In the genomic region with DNA sequence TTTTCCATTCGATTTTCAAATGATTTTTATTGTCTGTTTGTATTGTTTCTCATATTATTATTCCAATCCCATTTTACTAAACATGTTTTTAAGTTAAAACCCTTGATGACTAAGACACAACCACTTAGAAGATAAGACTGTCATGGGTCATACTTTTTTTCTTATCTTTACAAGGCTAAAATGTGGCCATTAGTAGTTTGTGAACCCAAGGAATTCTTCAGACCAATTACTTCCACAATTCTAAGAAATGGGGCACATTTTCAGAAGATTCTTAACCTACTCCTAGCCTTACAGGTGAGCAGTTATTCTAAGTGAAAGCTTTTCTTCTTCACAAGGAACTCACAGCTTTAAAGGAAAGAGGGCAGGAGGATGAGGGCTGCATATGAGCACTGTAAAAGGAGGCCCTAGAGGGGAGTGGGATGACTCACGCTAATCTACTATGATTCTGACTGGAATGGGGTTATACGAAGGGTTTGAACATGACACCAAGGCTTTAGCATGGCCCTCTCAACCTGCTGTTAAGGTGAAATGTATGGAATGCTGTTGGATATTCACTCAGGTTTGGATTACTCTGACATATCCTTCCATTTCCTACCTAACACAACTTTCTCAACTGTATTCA, we compare ENCODE assay signal across 1 cellular context.
A peak's percentile ranks its signal among the peaks of the same experiment; 100 is the strongest.
TF ChIP-seq lines count a peak whose summit lies in the region.

No MANE protein-coding gene starts in this region.

TF ChIP-seq in K562, 482 proteins besides CTCF, POLR2A, EP300 and RAD21 (continued from another document):
- TF ChIP-seq, protein P1, sequence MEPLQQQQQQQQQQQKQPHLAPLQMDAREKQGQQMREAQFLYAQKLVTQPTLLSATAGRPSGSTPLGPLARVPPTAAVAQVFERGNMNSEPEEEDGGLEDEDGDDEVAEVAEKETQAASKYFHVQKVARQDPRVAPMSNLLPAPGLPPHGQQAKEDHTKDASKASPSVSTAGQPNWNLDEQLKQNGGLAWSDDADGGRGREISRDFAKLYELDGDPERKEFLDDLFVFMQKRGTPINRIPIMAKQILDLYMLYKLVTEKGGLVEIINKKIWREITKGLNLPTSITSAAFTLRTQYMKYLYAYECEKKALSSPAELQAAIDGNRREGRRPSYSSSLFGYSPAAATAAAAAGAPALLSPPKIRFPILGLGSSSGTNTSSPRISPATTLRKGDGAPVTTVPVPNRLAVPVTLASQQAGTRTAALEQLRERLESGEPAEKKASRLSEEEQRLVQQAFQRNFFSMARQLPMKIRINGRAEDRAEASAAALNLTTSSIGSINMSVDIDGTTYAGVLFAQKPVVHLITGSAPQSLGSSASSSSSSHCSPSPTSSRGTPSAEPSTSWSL (CRISPR knock-in tag; IDR thresholded peaks at IDR 0.05; ENCODE audit: borderline replicate concordance), result no peak
- no peak for TF ChIP-seq ZBTB8A (IDR thresholded peaks at IDR 0.05; ENCODE audit: partially characterized antibody)
- TF ChIP-seq ZKSCAN1 (IDR thresholded peaks at IDR 0.05; ENCODE audit: low read depth, low read length), result no peak
- peak; percentile 50 for TF ChIP-seq NCOR1 (IDR thresholded peaks at IDR 0.05)
- no peak for TF ChIP-seq SP1 (CRISPR knock-in tag; IDR thresholded peaks at IDR 0.05)
- no peak for TF ChIP-seq ETS2 (tag; IDR thresholded peaks at IDR 0.05; ENCODE audit: borderline replicate concordance, poor library complexity, severe bottlenecking)
- TF ChIP-seq, protein P2, sequence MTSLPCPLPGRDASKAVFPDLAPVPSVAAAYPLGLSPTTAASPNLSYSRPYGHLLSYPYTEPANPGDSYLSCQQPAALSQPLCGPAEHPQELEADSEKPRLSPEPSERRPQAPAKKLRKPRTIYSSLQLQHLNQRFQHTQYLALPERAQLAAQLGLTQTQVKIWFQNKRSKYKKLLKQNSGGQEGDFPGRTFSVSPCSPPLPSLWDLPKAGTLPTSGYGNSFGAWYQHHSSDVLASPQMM (CRISPR knock-in tag; IDR thresholded peaks at IDR 0.05), result no peak
- peak; percentile 88 for TF ChIP-seq SMARCA4 (IDR thresholded peaks at IDR 0.05)
- no peak for TF ChIP-seq ZNF143 (CRISPR knock-in tag; IDR thresholded peaks at IDR 0.05)
- TF ChIP-seq, protein P3, sequence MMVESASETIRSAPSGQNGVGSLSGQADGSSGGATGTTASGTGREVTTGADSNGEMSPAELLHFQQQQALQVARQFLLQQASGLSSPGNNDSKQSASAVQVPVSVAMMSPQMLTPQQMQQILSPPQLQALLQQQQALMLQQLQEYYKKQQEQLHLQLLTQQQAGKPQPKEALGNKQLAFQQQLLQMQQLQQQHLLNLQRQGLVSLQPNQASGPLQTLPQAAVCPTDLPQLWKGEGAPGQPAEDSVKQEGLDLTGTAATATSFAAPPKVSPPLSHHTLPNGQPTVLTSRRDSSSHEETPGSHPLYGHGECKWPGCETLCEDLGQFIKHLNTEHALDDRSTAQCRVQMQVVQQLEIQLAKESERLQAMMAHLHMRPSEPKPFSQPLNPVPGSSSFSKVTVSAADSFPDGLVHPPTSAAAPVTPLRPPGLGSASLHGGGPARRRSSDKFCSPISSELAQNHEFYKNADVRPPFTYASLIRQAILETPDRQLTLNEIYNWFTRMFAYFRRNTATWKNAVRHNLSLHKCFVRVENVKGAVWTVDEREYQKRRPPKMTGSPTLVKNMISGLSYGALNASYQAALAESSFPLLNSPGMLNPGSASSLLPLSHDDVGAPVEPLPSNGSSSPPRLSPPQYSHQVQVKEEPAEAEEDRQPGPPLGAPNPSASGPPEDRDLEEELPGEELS (CRISPR knock-in tag; IDR thresholded peaks at IDR 0.05; ENCODE audit: borderline replicate concordance), result no peak
- TF ChIP-seq HMG20B (CRISPR knock-in tag; IDR thresholded peaks at IDR 0.05), result no peak
- no peak for TF ChIP-seq TAF7 (tag; IDR thresholded peaks at IDR 0.05)
- TF ChIP-seq ARID1B (IDR thresholded peaks at IDR 0.05), result peak; percentile 90
- no peak for TF ChIP-seq ZNF133 (CRISPR knock-in tag; IDR thresholded peaks at IDR 0.05)
- TF ChIP-seq, protein P4, sequence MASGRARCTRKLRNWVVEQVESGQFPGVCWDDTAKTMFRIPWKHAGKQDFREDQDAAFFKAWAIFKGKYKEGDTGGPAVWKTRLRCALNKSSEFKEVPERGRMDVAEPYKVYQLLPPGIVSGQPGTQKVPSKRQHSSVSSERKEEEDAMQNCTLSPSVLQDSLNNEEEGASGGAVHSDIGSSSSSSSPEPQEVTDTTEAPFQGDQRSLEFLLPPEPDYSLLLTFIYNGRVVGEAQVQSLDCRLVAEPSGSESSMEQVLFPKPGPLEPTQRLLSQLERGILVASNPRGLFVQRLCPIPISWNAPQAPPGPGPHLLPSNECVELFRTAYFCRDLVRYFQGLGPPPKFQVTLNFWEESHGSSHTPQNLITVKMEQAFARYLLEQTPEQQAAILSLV (tag; IDR thresholded peaks at IDR 0.05), result no peak
- TF ChIP-seq MCM2 (IDR thresholded peaks at IDR 0.05; ENCODE audit: low read depth), result no peak
- 0 out of 2 replicates have a peak, but pooled peaks have one; percentile 10 for TF ChIP-seq ZNF384 (IDR thresholded peaks at IDR 0.05; ENCODE audit: low read depth, low read length)
- peak; percentile 88 for TF ChIP-seq SMARCC2 (IDR thresholded peaks at IDR 0.05; ENCODE audit: low read depth)
- TF ChIP-seq BCOR (IDR thresholded peaks at IDR 0.05), result peak; percentile 62
- no peak for TF ChIP-seq RFX1 (IDR thresholded peaks at IDR 0.05)
- TF ChIP-seq ZNF140 (CRISPR knock-in tag; IDR thresholded peaks at IDR 0.05), result no peak
- TF ChIP-seq, protein P5, sequence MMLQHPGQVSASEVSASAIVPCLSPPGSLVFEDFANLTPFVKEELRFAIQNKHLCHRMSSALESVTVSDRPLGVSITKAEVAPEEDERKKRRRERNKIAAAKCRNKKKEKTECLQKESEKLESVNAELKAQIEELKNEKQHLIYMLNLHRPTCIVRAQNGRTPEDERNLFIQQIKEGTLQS (IDR thresholded peaks at IDR 0.05), result peak; percentile 92
- TF ChIP-seq, protein P5 (CRISPR knock-in tag; conservative IDR thresholded peaks at IDR 0.05), result peak; percentile 39; the same call in 1 of the 2 replicates
- peak; percentile 92 for TF ChIP-seq DPF2 (IDR thresholded peaks at IDR 0.05)
- TF ChIP-seq JUN (IDR thresholded peaks at IDR 0.05; ENCODE audit: borderline replicate concordance, low read depth, low read length), result 0 out of 2 replicates have a peak, but pooled peaks have one; percentile 27
- no peak for TF ChIP-seq JUN (CRISPR knock-in tag; IDR thresholded peaks at IDR 0.05; ENCODE audit: borderline replicate concordance)
- peak; percentile 65; the same call in 1 of the 2 replicates for TF ChIP-seq ADNP (tag; IDR thresholded peaks at IDR 0.05)
- no peak for TF ChIP-seq HNRNPK (IDR thresholded peaks at IDR 0.05; ENCODE audit: low read depth, low read length, poor library complexity, severe bottlenecking)
- 0 out of 2 replicates have a peak, but pooled peaks have one; percentile 29 for TF ChIP-seq CBFA2T2 (conservative IDR thresholded peaks at IDR 0.05)
